Comparison of ENCODE assay signal across 8 cellular contexts in the genomic region with DNA sequence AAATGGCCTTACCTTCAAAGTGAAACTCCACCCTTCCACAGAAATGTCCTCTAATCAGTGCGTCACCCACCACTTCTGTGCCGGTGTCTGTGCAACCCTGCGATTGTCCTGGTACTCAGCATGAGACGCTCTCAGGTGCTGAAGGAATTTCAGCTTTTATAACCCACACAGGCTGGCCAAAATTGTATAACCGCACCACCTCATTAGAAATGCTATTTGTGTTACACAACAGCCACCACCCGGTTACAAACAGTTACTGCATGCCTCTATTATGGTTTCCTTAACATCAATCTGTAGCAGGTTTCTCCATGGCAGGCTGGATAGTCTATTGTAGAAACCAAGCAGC. TPM values are rescaled to one million over a fixed set of nuclear protein-coding genes. Genes with fewer than 3 reads are reported as not detected.
DNase-seq lines count a peak whose midpoint lies in the region; ATAC-seq and TF ChIP-seq lines count a peak whose summit lies in the region.

No MANE protein-coding gene starts in this region.

- peak overlapping the region in 54 of 59 donors; percentile 2 to 56 (median 35) for H3K4me3 ChIP-seq in dorsolateral prefrontal cortex

- no peak for DNase-seq in activated naive CD8-positive, alpha-beta T cell treated with anti-CD3 and anti-CD28 coated beads for 36 hours
- DNase-seq in SW480 (ENCODE audit: low spot score) (peak; percentile 54), dorsolateral prefrontal cortex (peak in 3 of 10 donors; percentile 35 to 52 (median 48)), mesothelial cell of epicardium (ENCODE audit: low spot score in 2 of 2, unreplicated experiment in 2 of 2) (no peak), foreskin melanocyte (no peak)

- ATAC-seq in HG02885 (IDR thresholded peaks at IDR 0.05; ENCODE audit: poor library complexity, unreplicated experiment), result peak; percentile 60
- no peak for ATAC-seq in GM19455 (IDR thresholded peaks at IDR 0.05; ENCODE audit: unreplicated experiment)

- H3K36me3 Mint-ChIP-seq in activated naive CD8-positive, alpha-beta T cell, result peaks cover 4% of the 10 kb centered on the region
- peaks cover 25% of the 10 kb centered on the region for H3K36me3 Mint-ChIP-seq in activated naive CD8-positive, alpha-beta T cell treated with anti-CD3 and anti-CD28 coated beads for 36 hours
- peaks cover 16% of the 10 kb centered on the region for H3K36me3 Mint-ChIP-seq in mesothelial cell of epicardium

- peak overlapping the region in 57 of 59 donors; percentile 42 to 92 (median 82) for H3K27ac ChIP-seq in dorsolateral prefrontal cortex

- H3K4me1 Mint-ChIP-seq in activated naive CD8-positive, alpha-beta T cell (ENCODE audit: low read depth), result peaks cover 19% of the 10 kb centered on the region
- peaks cover 31% of the 10 kb centered on the region for H3K4me1 Mint-ChIP-seq in activated naive CD8-positive, alpha-beta T cell treated with anti-CD3 and anti-CD28 coated beads for 36 hours
- H3K4me1 Mint-ChIP-seq in mesothelial cell of epicardium, result peaks cover 2% of the 10 kb centered on the region

- H3K4me3 Mint-ChIP-seq in activated naive CD8-positive, alpha-beta T cell, result peak overlapping the region; percentile 30
- H3K4me3 Mint-ChIP-seq in activated naive CD8-positive, alpha-beta T cell treated with anti-CD3 and anti-CD28 coated beads for 36 hours, result no peak overlapping the region
- no peak overlapping the region for H3K4me3 Mint-ChIP-seq in mesothelial cell of epicardium

- TF ChIP-seq CTCF in dorsolateral prefrontal cortex (IDR thresholded peaks at IDR 0.05 in 54 of 56, conservative IDR thresholded peaks at IDR 0.05 in 2 of 56; ENCODE audit: low read depth in 1 of 56, partially characterized antibody in 56 of 56) (peak; percentile 39 to 85 (median 71)), mesothelial cell of epicardium (IDR thresholded peaks at IDR 0.05; ENCODE audit: unreplicated experiment) (peak; percentile 29)

- intact Hi-C loops in dorsolateral prefrontal cortex (cut with DNase I), result loop anchor here (2.0 to 10.0 kb wide), 5 partner anchors 75 to 343 kb away; no protein-coding TSS in a partner anchor

- no peaks in the 10 kb centered on the region for H3K9me3 Mint-ChIP-seq in activated naive CD8-positive, alpha-beta T cell (ENCODE audit: low read depth)
- no peaks in the 10 kb centered on the region for H3K9me3 Mint-ChIP-seq in activated naive CD8-positive, alpha-beta T cell treated with anti-CD3 and anti-CD28 coated beads for 36 hours
- H3K9me3 Mint-ChIP-seq in mesothelial cell of epicardium, result peaks cover 5% of the 10 kb centered on the region

- H3K27me3 ChIP-seq in dorsolateral prefrontal cortex, result no peaks in the 10 kb centered on the region

- no peaks in the 10 kb centered on the region for H3K27me3 Mint-ChIP-seq in activated naive CD8-positive, alpha-beta T cell
- no peaks in the 10 kb centered on the region for H3K27me3 Mint-ChIP-seq in activated naive CD8-positive, alpha-beta T cell treated with anti-CD3 and anti-CD28 coated beads for 36 hours
- H3K27me3 Mint-ChIP-seq in mesothelial cell of epicardium (ENCODE audit: low read depth), result no peaks in the 10 kb centered on the region

- peak overlapping the region; percentile 7 for H3K27ac Mint-ChIP-seq in activated naive CD8-positive, alpha-beta T cell
- H3K27ac Mint-ChIP-seq in activated naive CD8-positive, alpha-beta T cell treated with anti-CD3 and anti-CD28 coated beads for 36 hours, result no peak overlapping the region
- H3K27ac Mint-ChIP-seq in mesothelial cell of epicardium, result no peak overlapping the region

RNA-seq across cellular contexts. Expression of a gene that starts 51.5 kb away (rescaled TPM):
- total RNA-seq in activated naive CD8-positive, alpha-beta T cell treated with anti-CD3 and anti-CD28 coated beads for 36 hours, result 10 to 100 TPM; 23.2 TPM
- 100 to 1,000 TPM in 13 of 120 experiments, 10 to 100 TPM in 107; 55.9 to 110 (median 87.7) TPM for total RNA-seq in dorsolateral prefrontal cortex
- 33.7 to 35.5 TPM (median 34.7 TPM) in 3 replicates for total RNA-seq in mesothelial cell of epicardium
